In the genomic region with DNA sequence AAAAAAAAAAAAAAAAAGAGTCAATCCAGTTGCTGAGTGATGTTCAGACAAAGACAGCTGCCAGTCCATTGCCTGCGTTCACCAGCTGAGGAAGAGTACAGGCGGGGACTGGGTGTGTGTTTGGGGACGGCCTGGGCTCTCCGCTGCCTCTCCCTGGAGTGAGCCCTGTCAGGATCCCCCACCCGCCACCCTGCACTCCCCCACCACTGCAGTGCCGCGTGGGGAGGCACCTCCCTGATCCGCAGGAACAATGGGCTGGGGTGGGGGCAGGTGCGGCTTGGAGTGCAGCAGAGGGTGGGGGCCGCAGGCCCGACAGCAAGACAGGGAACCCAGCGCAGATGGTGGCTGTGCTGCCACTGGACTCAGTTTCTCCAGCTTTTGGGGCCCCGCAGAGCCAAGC, we compare ENCODE assay signal across 10 cellular contexts. TPM values are rescaled to one million over a fixed set of nuclear protein-coding genes. Genes with fewer than 3 reads are reported as not detected.
DNase-seq lines count a peak whose midpoint lies in the region; ATAC-seq and TF ChIP-seq lines count a peak whose summit lies in the region.
"Had no signal": no experiment of that assay in that cellular context is flagged by ENCODE, and none has a peak within 500 bp of the region (broad histone marks: within the 10 kb centered on the region; RNA-seq: fewer than 3 reads in every experiment).

No MANE protein-coding gene starts in this region.

- H2AFZ ChIP-seq in SK-N-SH (ENCODE audit: low read depth) = no peak overlapping the region
- peak overlapping the region; percentile 92 for H2AFZ ChIP-seq in neural progenitor cell (replicated peaks)

- CTCF ChIA-PET in SK-N-SH (lab: Yijun Ruan, JAX) = interaction anchor here (1.3 to 1.6 kb wide), 3 partner anchors 16 to 113 kb away, joined by 3 to 4 read pairs (median 4); no protein-coding TSS in a partner anchor

- intact Hi-C loops in upper lobe of right lung (cut with DNase I) = no loop called here

- H3K4me1 ChIP-seq in SK-N-SH (ENCODE audit: control insufficient read depth in 1 of 2, insufficient read depth in 2 of 2, low read depth in 1 of 2, low read length in 1 of 2) (peaks cover 0 to 35% of the 10 kb centered on the region in 2 experiments; a peak in 2 of 4 replicates), neural progenitor cell (peaks cover 6% of the 10 kb centered on the region), upper lobe of right lung (no peaks in the 10 kb centered on the region)

- H3K9me3 Mint-ChIP-seq in neural progenitor cell (peaks cover 4% of the 10 kb centered on the region), immature natural killer cell (peaks cover 0 to 10% (median 0%) of the 10 kb centered on the region in 6 donors)
- peaks cover 4 to 9% of the 10 kb centered on the region in 2 donors for H3K9me3 Mint-ChIP-seq in activated naive CD4-positive, alpha-beta T cell treated with anti-CD3 and anti-CD28 coated beads, Interleukin-2, amount 50 U/mL, for 72 hours

- TF ChIP-seq CTCF in SK-N-SH (IDR thresholded peaks at IDR 0.05) = no peak
- TF ChIP-seq CTCF in fibroblast of mammary gland (conservative IDR thresholded peaks at IDR 0.05; ENCODE audit: control insufficient read depth, insufficient read depth, low read depth, low read length) = no peak
- no peak for TF ChIP-seq CTCF in neural progenitor cell (IDR thresholded peaks at IDR 0.05)
- no peak for TF ChIP-seq CTCF in upper lobe of right lung (IDR thresholded peaks at IDR 0.05)

- DNase-seq in SK-N-SH = peak; percentile 65
- no peak for DNase-seq in fibroblast of mammary gland (ENCODE audit: low read depth)
- DNase-seq in neural progenitor cell (ENCODE audit: low spot score) = peak; percentile 35
- DNase-seq in upper lobe of right lung = no peak
- DNase-seq in immature natural killer cell = no peak
- DNase-seq in activated naive CD4-positive, alpha-beta T cell treated with anti-CD3 and anti-CD28 coated beads, Interleukin-2, amount 50 U/mL, for 72 hours (ENCODE audit: low spot score in 2 of 2) = no peak
- DNase-seq: activated CD4-positive, alpha-beta T cell treated with anti-CD3 and anti-CD28 coated beads for 36 hours; stimulated activated CD4-positive, alpha-beta T cell treated with anti-CD3 and anti-CD28 coated beads, Interleukin-4, amount 100 ng/mL, for 24 hours had no signal

- H4K20me1 ChIP-seq in SK-N-SH (ENCODE audit: insufficient read depth) = no peaks in the 10 kb centered on the region
- H4K20me1 ChIP-seq in neural progenitor cell (ENCODE audit: low read depth) = peaks cover 11% of the 10 kb centered on the region

- H3K9me3 ChIP-seq in SK-N-SH (no peaks in the 10 kb centered on the region), neural progenitor cell (ENCODE audit: low read depth) (no peaks in the 10 kb centered on the region), upper lobe of right lung (no peaks in the 10 kb centered on the region)

- H3K4me1 Mint-ChIP-seq in neural progenitor cell = peaks cover 20% of the 10 kb centered on the region
- H3K4me1 Mint-ChIP-seq in immature natural killer cell = peaks cover 0 to 2% of the 10 kb centered on the region in 2 donors

- H3K4me3 Mint-ChIP-seq in neural progenitor cell = peak overlapping the region; percentile 83
- peak overlapping the region in 2 of 5 donors; percentile 9 to 58 for H3K4me3 Mint-ChIP-seq in immature natural killer cell
- H3K4me3 Mint-ChIP-seq: activated CD4-positive, alpha-beta T cell treated with anti-CD3 and anti-CD28 coated beads for 36 hours had no signal

- H3K27ac ChIP-seq in SK-N-SH (ENCODE audit: low read depth in 2 of 2, low read length in 1 of 2) (peak overlapping the region in 1 of 2 experiments; percentile 72; a peak in 1 of 4 replicates), neural progenitor cell (no peak overlapping the region), upper lobe of right lung (no peak overlapping the region)

- ATAC-seq in SK-N-SH treated with all-trans-retinoic acid at 6 μM for 48 hours (no peak), upper lobe of right lung (no peak), GM21737 (IDR thresholded peaks at IDR 0.05; ENCODE audit: unreplicated experiment) (no peak)
- no peak for ATAC-seq in activated naive CD4-positive, alpha-beta T cell treated with anti-CD3 and anti-CD28 coated beads, Interleukin-2, amount 50 U/mL, for 72 hours
- ATAC-seq: activated CD4-positive, alpha-beta T cell treated with anti-CD3 and anti-CD28 coated beads for 36 hours had no signal

- H3F3A ChIP-seq in SK-N-SH (replicated peaks; ENCODE audit: insufficient read depth) (no peaks in the 10 kb centered on the region), neural progenitor cell (ENCODE audit: low read depth) (no peaks in the 10 kb centered on the region)

- no peaks in the 10 kb centered on the region for H3K79me2 ChIP-seq in SK-N-SH (ENCODE audit: insufficient read depth)
- H3K79me2 ChIP-seq in neural progenitor cell (ENCODE audit: low read depth) = no peaks in the 10 kb centered on the region

- no peaks in the 10 kb centered on the region for H3K27me3 ChIP-seq in SK-N-SH (ENCODE audit: insufficient read depth)
- H3K27me3 ChIP-seq in neural progenitor cell = peaks cover 91% of the 10 kb centered on the region
- peaks cover 19% of the 10 kb centered on the region for H3K27me3 ChIP-seq in upper lobe of right lung

- peak overlapping the region; percentile 97 for H3K4me2 ChIP-seq in SK-N-SH
- H3K4me2 ChIP-seq in neural progenitor cell = peak overlapping the region; percentile 91

- no peak for TF ChIP-seq RAD21 in SK-N-SH (IDR thresholded peaks at IDR 0.05; ENCODE audit: low read length)

- H3K27ac Mint-ChIP-seq in neural progenitor cell = no peak overlapping the region
- no peak overlapping the region for H3K27ac Mint-ChIP-seq in immature natural killer cell
- H3K27ac Mint-ChIP-seq in activated naive CD4-positive, alpha-beta T cell treated with anti-CD3 and anti-CD28 coated beads, Interleukin-2, amount 50 U/mL, for 72 hours = no peak overlapping the region
- H3K27ac Mint-ChIP-seq: activated CD4-positive, alpha-beta T cell treated with anti-CD3 and anti-CD28 coated beads for 36 hours had no signal

- TF ChIP-seq EP300 in SK-N-SH (IDR thresholded peaks at IDR 0.05; ENCODE audit: borderline replicate concordance in 1 of 2, low read depth in 1 of 2, low read length in 1 of 2) = no peak

- H3K4me3 ChIP-seq in SK-N-SH (ENCODE audit: low read depth in 2 of 2, low read length in 1 of 2) = peak overlapping the region; percentile 70 to 74
- peak overlapping the region; percentile 53 for H3K4me3 ChIP-seq in fibroblast of mammary gland (ENCODE audit: control insufficient read depth, low read depth, low read length)
- H3K4me3 ChIP-seq in neural progenitor cell = peak overlapping the region; percentile 90
- H3K4me3 ChIP-seq in upper lobe of right lung = peak overlapping the region; percentile 70

- no peaks in the 10 kb centered on the region for H3K36me3 ChIP-seq in SK-N-SH (replicated peaks in 1 of 2; ENCODE audit: control insufficient read depth in 1 of 2, insufficient read depth in 2 of 2, low read length in 1 of 2)
- no peaks in the 10 kb centered on the region for H3K36me3 ChIP-seq in neural progenitor cell
- no peaks in the 10 kb centered on the region for H3K36me3 ChIP-seq in upper lobe of right lung

- no peaks in the 10 kb centered on the region for H3K9me2 ChIP-seq in SK-N-SH

- H3K36me3 Mint-ChIP-seq in neural progenitor cell (no peaks in the 10 kb centered on the region), immature natural killer cell (no peaks in the 10 kb centered on the region)
- H3K36me3 Mint-ChIP-seq in activated naive CD4-positive, alpha-beta T cell treated with anti-CD3 and anti-CD28 coated beads, Interleukin-2, amount 50 U/mL, for 72 hours = peaks cover 0 to 30% of the 10 kb centered on the region in 2 donors

- POLR2A ChIA-PET in SK-N-SH (lab: Yijun Ruan, JAX) = no interaction called here

- H3K9ac ChIP-seq in SK-N-SH (no peak overlapping the region), neural progenitor cell (no peak overlapping the region)

- 94% methylated on average over 3 of the region's 13 CpGs for WGBS in SK-N-SH (ENCODE audit: low lambda C conversion rate)

- peaks cover 23% of the 10 kb centered on the region for H3K27me3 Mint-ChIP-seq in neural progenitor cell (ENCODE audit: insufficient read depth, low read depth)
- H3K27me3 Mint-ChIP-seq in immature natural killer cell (ENCODE audit: low read depth in 3 of 3) = peaks cover 11 to 22% (median 21%) of the 10 kb centered on the region in 3 donors

TF ChIP-seq in SK-N-SH, 30 proteins besides CTCF, POLR2A, EP300 and RAD21 (continues in another document):
- TF ChIP-seq, protein P1, sequence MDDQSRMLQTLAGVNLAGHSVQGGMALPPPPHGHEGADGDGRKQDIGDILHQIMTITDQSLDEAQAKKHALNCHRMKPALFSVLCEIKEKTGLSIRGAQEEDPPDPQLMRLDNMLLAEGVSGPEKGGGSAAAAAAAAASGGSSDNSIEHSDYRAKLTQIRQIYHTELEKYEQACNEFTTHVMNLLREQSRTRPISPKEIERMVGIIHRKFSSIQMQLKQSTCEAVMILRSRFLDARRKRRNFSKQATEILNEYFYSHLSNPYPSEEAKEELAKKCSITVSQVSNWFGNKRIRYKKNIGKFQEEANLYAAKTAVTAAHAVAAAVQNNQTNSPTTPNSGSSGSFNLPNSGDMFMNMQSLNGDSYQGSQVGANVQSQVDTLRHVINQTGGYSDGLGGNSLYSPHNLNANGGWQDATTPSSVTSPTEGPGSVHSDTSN (IDR thresholded peaks at IDR 0.05) = no peak
- TF ChIP-seq RFX5 (IDR thresholded peaks at IDR 0.05; ENCODE audit: low read length) (no peak), TEAD4 (IDR thresholded peaks at IDR 0.05; ENCODE audit: borderline replicate concordance, insufficient read depth) (no peak)

TF ChIP-seq in SK-N-SH treated with all-trans-retinoic acid at 6 μM for 48 hours, 23 proteins besides CTCF, POLR2A, EP300 and RAD21 (continues in another document):
- TF ChIP-seq ZNF70 (CRISPR knock-in tag; IDR thresholded peaks at IDR 0.05) (no peak), ZC3H10 (CRISPR knock-in tag; IDR thresholded peaks at IDR 0.05) (no peak), ZNF8 (CRISPR knock-in tag; IDR thresholded peaks at IDR 0.05) (no peak), RARB (CRISPR knock-in tag; IDR thresholded peaks at IDR 0.05) (no peak)

RNA-seq across cellular contexts. Expression of gene HSPA12A, which starts 1.4 kb away (rescaled TPM):
- polyA plus RNA-seq in SK-N-SH (2012; rRNA removed) (2.9 and 3.3 TPM in 2 replicates), immature natural killer cell (under 1 TPM in 1 of 3 donors, not detected in 2; 0.04 TPM)
- polyA plus RNA-seq in SK-N-SH (2012; cell fraction: cytosol; rRNA removed) = 2.3 and 2.7 TPM in 2 replicates
- 8.3 and 9.2 TPM in 2 replicates for polyA plus RNA-seq in SK-N-SH (2012; cell fraction: nucleus; rRNA removed)
- total RNA-seq in neural progenitor cell (ENCODE audit: low replicate concordance) (5.3 and 5.6 TPM in 2 replicates), upper lobe of right lung (7.4 TPM)
- total RNA-seq in activated naive CD4-positive, alpha-beta T cell treated with anti-CD3 and anti-CD28 coated beads, Interleukin-2, amount 50 U/mL, for 72 hours = under 1 TPM in 1 of 2 donors, not detected in 1; 0.39 TPM

Comparison
In these comparisons a context has a peak if more than half of its experiments do, and no peak if none do; other contexts are left out.
1. DNase-seq: peak in SK-N-SH (single experiment) and neural progenitor cell (single experiment); none in fibroblast of mammary gland (single experiment), upper lobe of right lung (single experiment), immature natural killer cell (0 of 3) and activated naive CD4-positive, alpha-beta T cell treated with anti-CD3 and anti-CD28 coated beads, Interleukin-2, amount 50 U/mL, for 72 hours (0 of 2).
2. Peak in every context shown above with its lines, with median percentiles within 50 percentile points of each other: H3K4me3 ChIP-seq.